Comparison of ENCODE assay signal across 16 cellular contexts in genomic region chr16:69618307-69618706, GRCh38. TPM values are rescaled to one million over a fixed set of nuclear protein-coding genes. Genes with fewer than 3 reads are reported as not detected.
A peak's percentile ranks its signal among the peaks of the same experiment; 100 is the strongest.
DNase-seq lines count a peak whose midpoint lies in the region; ATAC-seq and TF ChIP-seq lines count a peak whose summit lies in the region.
"Had no signal": no experiment of that assay in that cellular context is flagged by ENCODE, and none has a peak within 500 bp of the region (broad histone marks: within the 10 kb centered on the region; RNA-seq: fewer than 3 reads in every experiment).

No MANE protein-coding gene starts in this region.

- H3K27me3 ChIP-seq in heart right ventricle = no peaks in the 10 kb centered on the region
- H3K27me3 ChIP-seq in spleen (replicated peaks in 1 of 7) = no peaks in the 10 kb centered on the region
- no peaks in the 10 kb centered on the region for H3K27me3 ChIP-seq in PC-9 (ENCODE audit: insufficient read depth, low read depth)
- H3K27me3 ChIP-seq in PC-3 (ENCODE audit: low read length) = no peaks in the 10 kb centered on the region
- H3K27me3 ChIP-seq: breast epithelium, tibial nerve had no signal

- peaks cover 55% of the 10 kb centered on the region for H3F3A ChIP-seq in PC-9 (ENCODE audit: insufficient read depth, low read depth)
- H3F3A ChIP-seq in PC-3 (ENCODE audit: low read length, unreplicated experiment) = no peaks in the 10 kb centered on the region

- no peak for TF ChIP-seq CTCF in choroid plexus epithelial cell (conservative IDR thresholded peaks at IDR 0.05; ENCODE audit: low read depth, low read length)
- TF ChIP-seq CTCF in heart right ventricle (IDR thresholded peaks at IDR 0.05) = no peak
- TF ChIP-seq CTCF in spleen (IDR thresholded peaks at IDR 0.05 in 8 of 11, conservative IDR thresholded peaks at IDR 0.05 in 3 of 11) = no peak
- no peak for TF ChIP-seq CTCF in PC-9 (conservative IDR thresholded peaks at IDR 0.05)
- no peak for TF ChIP-seq CTCF in PC-3 (conservative IDR thresholded peaks at IDR 0.05; ENCODE audit: low read depth, low read length)

- H3K9me3 ChIP-seq in heart right ventricle (no peaks in the 10 kb centered on the region), spleen (no peaks in the 10 kb centered on the region), PC-9 (ENCODE audit: insufficient read depth, low read depth) (no peaks in the 10 kb centered on the region), PC-3 (ENCODE audit: low read length) (no peaks in the 10 kb centered on the region)
- H3K9me3 ChIP-seq: breast epithelium, tibial nerve had no signal

- H3K4me1 ChIP-seq in heart right ventricle (peaks cover 5 to 79% (median 58%) of the 10 kb centered on the region in 9 donors), spleen (peaks cover 5 to 71% (median 38%) of the 10 kb centered on the region in 6 donors), PC-9 (replicated peaks; ENCODE audit: insufficient read depth) (peaks cover 9% of the 10 kb centered on the region), PC-3 (ENCODE audit: insufficient read depth, low read length) (peaks cover 6% of the 10 kb centered on the region)

- no peaks in the 10 kb centered on the region for H3K9me2 ChIP-seq in PC-9 (ENCODE audit: insufficient read depth)
- no peaks in the 10 kb centered on the region for H3K9me2 ChIP-seq in PC-3 (replicated peaks; ENCODE audit: low read length)

- peaks cover 0 to 8% (median 0%) of the 10 kb centered on the region in 9 donors for H3K36me3 ChIP-seq in heart right ventricle
- H3K36me3 ChIP-seq in spleen = peaks cover 0 to 23% (median 0%) of the 10 kb centered on the region in 6 donors
- H3K36me3 ChIP-seq in PC-9 (ENCODE audit: low read depth) = no peaks in the 10 kb centered on the region; the same call in 1 of the 2 replicates
- no peaks in the 10 kb centered on the region for H3K36me3 ChIP-seq in PC-3 (ENCODE audit: low read depth, low read length)
- H3K36me3 ChIP-seq: breast epithelium had no signal

- intact Hi-C loops in heart right ventricle (cut with DNase I) = loop anchor here in 2 of 10 donors (5.0 kb wide), 2 partner anchors 51 to 221 kb away; partner anchors contain the start of gene NFAT5 (in 1 of the 2)
- intact Hi-C loops in spleen (cut with DNase I; ENCODE audit: low total_unique reads) = no loop called here
- intact Hi-C loops in PC-9 (cut with micrococcal nuclease; ENCODE audit: unreplicated experiment) = no loop called here
- intact Hi-C loops in PC-3 (cut with micrococcal nuclease) = no loop called here

- no peak overlapping the region for H3K4me2 ChIP-seq in PC-9
- no peak overlapping the region for H3K4me2 ChIP-seq in PC-3 (ENCODE audit: low read length)

- peak overlapping the region in 8 of 10 donors; percentile 18 to 62 (median 54) for H3K27ac ChIP-seq in heart right ventricle
- peak overlapping the region in 1 of 8 donors; percentile 0 for H3K27ac ChIP-seq in spleen
- H3K27ac ChIP-seq in PC-9 = no peak overlapping the region; the same call in 1 of the 2 replicates
- H3K27ac ChIP-seq in PC-3 (ENCODE audit: low read length) = no peak overlapping the region

- peak in 7 of 8 donors; percentile 55 to 81 (median 73) for ATAC-seq in heart right ventricle
- ATAC-seq in GM21423 (IDR thresholded peaks at IDR 0.05; ENCODE audit: unreplicated experiment) = no peak
- ATAC-seq in PC-3 = no peak
- ATAC-seq: effector memory CD8-positive, alpha-beta T cell had no signal

- POLR2A ChIA-PET in PC-9 (lab: Charles Lee; ENCODE audit: unreplicated experiment) = no interaction called here
- POLR2A ChIA-PET in PC-3 (lab: Charles Lee; ENCODE audit: unreplicated experiment) = no interaction called here

- CTCF ChIA-PET in PC-9 (lab: Charles Lee) (no interaction called here), PC-3 (lab: Charles Lee) (interaction anchor here (0.6 kb wide), 1 partner anchor 92 kb away, joined by 3 read pairs; no protein-coding TSS in a partner anchor)

- DNase-seq in LHCN-M2 (ENCODE audit: low read depth) (peak; percentile 29), choroid plexus epithelial cell (ENCODE audit: low read depth) (peak; percentile 22), heart right ventricle (peak in 1 of 2 donors; percentile 27), renal cortical epithelial cell (ENCODE audit: low read depth) (peak; percentile 9), spleen (no peak), PC-9 (no peak), PC-3 (no peak)
- DNase-seq: activated CD4-positive, alpha-beta T cell treated with anti-CD3 and anti-CD28 coated beads, Interleukin-2, amount 50 U/mL, for 1 hour; DMS 273 treated with DMSO at 0.1 percent for 48 hours; effector memory CD8-positive, alpha-beta T cell; NCI-H526; OCI-M1 had no signal

- H3K9ac ChIP-seq in PC-3 (ENCODE audit: low read length) = no peak overlapping the region

- H3K79me2 ChIP-seq in PC-9 (ENCODE audit: low read depth) (peaks cover 98% of the 10 kb centered on the region), PC-3 (ENCODE audit: low read length) (peaks cover 45% of the 10 kb centered on the region)

- no peak overlapping the region for H2AFZ ChIP-seq in PC-9
- H2AFZ ChIP-seq in PC-3 (ENCODE audit: low read length) = no peak overlapping the region

- WGBS in heart right ventricle, 2 donors = 20 to 33% methylated on average over 1 of the region's 1 CpG
- 66 to 78% (median 69%) methylated on average over 1 of the region's 1 CpG for WGBS in spleen, 5 donors

- no peak for TF ChIP-seq POLR2A in spleen (IDR thresholded peaks at IDR 0.05)

- H4K20me1 ChIP-seq in PC-9 (ENCODE audit: insufficient read depth) (peaks cover 83% of the 10 kb centered on the region), PC-3 (ENCODE audit: low read length) (no peaks in the 10 kb centered on the region)

- no TSS peak for BruUV-seq in PC-9 (replicated peaks; lab: Mats Ljungman, UMichigan)
- BruUV-seq in PC-3 (replicated peaks; lab: Mats Ljungman, UMichigan) = no TSS peak

- no peak overlapping the region for H3K4me3 ChIP-seq in choroid plexus epithelial cell (ENCODE audit: low read depth, low read length)
- no peak overlapping the region for H3K4me3 ChIP-seq in heart right ventricle
- no peak overlapping the region for H3K4me3 ChIP-seq in spleen
- no peak overlapping the region for H3K4me3 ChIP-seq in PC-9
- no peak overlapping the region for H3K4me3 ChIP-seq in PC-3 (ENCODE audit: low read length)
- H3K4me3 ChIP-seq: breast epithelium, skin epidermis, tibial nerve had no signal

RNA-seq across cellular contexts. Expression of gene NFAT5, which starts 52.5 kb away (rescaled TPM):
- 8.3 and 12.6 TPM in 2 replicates for total RNA-seq in LHCN-M2 (2014; rRNA removed)
- polyA plus RNA-seq in LHCN-M2 (2012) = 6.4 TPM
- total RNA-seq in heart right ventricle = 10 to 100 TPM; 14.6 to 23.7 (median 21.5) TPM
- 1 to 10 TPM; 1.7 to 5.6 TPM for polyA plus RNA-seq in heart right ventricle
- 7.5 and 57.6 TPM in 2 replicates for total RNA-seq in renal cortical epithelial cell
- 10 to 100 TPM; 50.5 to 96.8 (median 60.9) TPM for total RNA-seq in spleen
- polyA plus RNA-seq in spleen = 1 to 10 TPM in 2 of 3 donors, under 1 TPM in 1; 0.79 to 4.8 (median 1.0) TPM
- total RNA-seq in PC-9 (2021) = 33.0 and 38.2 TPM in 2 replicates
- total RNA-seq in PC-3 (2014; rRNA removed) = 11.4 and 14.3 TPM in 2 replicates

Comparison
In these comparisons a context has a peak if more than half of its experiments do, and no peak if none do; other contexts are left out.
1. DNase-seq: peak in LHCN-M2 (single experiment), choroid plexus epithelial cell (single experiment) and renal cortical epithelial cell (single experiment); none in spleen (single experiment), PC-9 (0 of 2) and PC-3 (single experiment).
2. ATAC-seq: peak in heart right ventricle (7 of 8); none in GM21423 (single experiment) and PC-3 (single experiment).
3. H3K27ac ChIP-seq: peak in heart right ventricle (8 of 10); none in PC-9 (single experiment) and PC-3 (single experiment).